35 cellular contexts compared by ENCODE assay signal in genomic region chr11:21476588-21476987, GRCh38.
"Had no signal": no experiment of that assay in that cellular context is flagged by ENCODE, and none has a peak within 500 bp of the region (broad histone marks: within the 10 kb centered on the region; RNA-seq: fewer than 3 reads in every experiment).

No MANE protein-coding gene starts in this region.

- H3K27me3 ChIP-seq: adrenal gland, body of pancreas, colonic mucosa had no signal

- H3K27me3 Mint-ChIP-seq: activated CD4-positive, alpha-beta memory T cell treated with anti-CD3 and anti-CD28 coated beads for 36 hours; activated CD4-positive, alpha-beta T cell treated with anti-CD3 and anti-CD28 coated beads for 36 hours; activated CD4-positive, alpha-beta T cell treated with anti-CD3 and anti-CD28 coated beads, Interleukin-2, amount 10 ng/mL, durations not matched to agents 24 days and 14 days; activated CD8-positive, alpha-beta memory T cell treated with anti-CD3 and anti-CD28 coated beads, Interleukin-2, amount 10 ng/mL, durations not matched to agents 7 days and 5 days; activated naive CD4-positive, alpha-beta T cell treated with anti-CD3 and anti-CD28 coated beads, Interleukin-2, amount 50 U/mL, for 24 hours; activated naive CD8-positive, alpha-beta T cell treated with anti-CD3 and anti-CD28 coated beads for 36 hours; activated naive CD8-positive, alpha-beta T cell treated with anti-CD3 and anti-CD28 coated beads, Interleukin-2, amount 50 U/mL, for 24 hours had no signal

- H3K36me3 Mint-ChIP-seq: activated CD4-positive, alpha-beta memory T cell treated with anti-CD3 and anti-CD28 coated beads for 36 hours; activated CD8-positive, alpha-beta memory T cell treated with anti-CD3 and anti-CD28 coated beads, Interleukin-2, amount 10 ng/mL, durations not matched to agents 7 days and 5 days; activated naive CD4-positive, alpha-beta T cell treated with anti-CD3 and anti-CD28 coated beads, Interleukin-2, amount 50 U/mL, for 24 hours; activated naive CD8-positive, alpha-beta T cell treated with anti-CD3 and anti-CD28 coated beads for 36 hours had no signal

- H3K9me3 Mint-ChIP-seq: activated CD4-positive, alpha-beta T cell treated with anti-CD3 and anti-CD28 coated beads, Interleukin-2, amount 10 ng/mL, durations not matched to agents 24 days and 14 days; activated naive CD8-positive, alpha-beta T cell treated with anti-CD3 and anti-CD28 coated beads for 36 hours; activated T-helper 1 cell treated with anti-CD3 and anti-CD28 coated beads, Interleukin-12 subunit alpha, Interleukin-12 subunit beta, Interleukin-2, Interleukin-4 antibody, amounts not matched to agents 30 ng/mL and 10 ng/mL and 1 ng/mL, durations not matched to agents 14 hours and 24 hours and 36 hours; dendritic cell treated with granulocyte-macrophage colony-stimulating factor and Interleukin-4, amounts not matched to agents 40 ng/mL and 50 ng/mL, for 4 days; endodermal cell had no signal

- ATAC-seq: activated CD4-positive, alpha-beta T cell treated with anti-CD3 and anti-CD28 coated beads for 36 hours; activated CD8-positive, alpha-beta memory T cell treated with anti-CD3 and anti-CD28 coated beads, Interleukin-2, amount 10 ng/mL, durations not matched to agents 7 days and 5 days; activated CD8-positive, alpha-beta T cell treated with anti-CD3 and anti-CD28 coated beads, Interleukin-2, amount 10 ng/mL, durations not matched to agents 7 days and 5 days; activated naive CD8-positive, alpha-beta T cell treated with anti-CD3 and anti-CD28 coated beads, Interleukin-2, amount 50 U/mL, for 24 hours; body of pancreas; esophagus mucosa had no signal

- H3K9me3 ChIP-seq: adrenal gland, body of pancreas, colonic mucosa had no signal

- H3K4me3 Mint-ChIP-seq: activated CD4-positive, alpha-beta memory T cell treated with anti-CD3 and anti-CD28 coated beads for 36 hours; activated CD4-positive, alpha-beta T cell treated with anti-CD3 and anti-CD28 coated beads for 36 hours; activated CD4-positive, alpha-beta T cell treated with anti-CD3 and anti-CD28 coated beads, Interleukin-2, amount 10 ng/mL, durations not matched to agents 24 days and 14 days; activated CD8-positive, alpha-beta memory T cell treated with anti-CD3 and anti-CD28 coated beads, Interleukin-2, amount 10 ng/mL, durations not matched to agents 7 days and 5 days; activated CD8-positive, alpha-beta T cell treated with anti-CD3 and anti-CD28 coated beads, Interleukin-2, amount 10 ng/mL, durations not matched to agents 7 days and 5 days; activated naive CD4-positive, alpha-beta T cell treated with anti-CD3 and anti-CD28 coated beads for 36 hours; activated naive CD4-positive, alpha-beta T cell treated with anti-CD3 and anti-CD28 coated beads, Interleukin-2, amount 50 U/mL, for 24 hours; activated naive CD8-positive, alpha-beta T cell treated with anti-CD3 and anti-CD28 coated beads for 36 hours; activated naive CD8-positive, alpha-beta T cell treated with anti-CD3 and anti-CD28 coated beads, Interleukin-2, amount 50 U/mL, for 24 hours; activated T-helper 1 cell treated with anti-CD3 and anti-CD28 coated beads, Interleukin-12 subunit alpha, Interleukin-12 subunit beta, Interleukin-2, Interleukin-4 antibody, amounts not matched to agents 30 ng/mL and 10 ng/mL and 1 ng/mL, durations not matched to agents 14 hours and 24 hours and 36 hours; dendritic cell treated with granulocyte-macrophage colony-stimulating factor and Interleukin-4, amounts not matched to agents 40 ng/mL and 50 ng/mL, for 4 days; endodermal cell; T-helper 2 cell treated with Interferon-gamma antibody and Interleukin-4, amounts not matched to agents 5 μg/mL and 100 μg/mL, for 36 hours had no signal

- FAIRE-seq: frontal cortex had no signal

- H3K4me1 ChIP-seq: adrenal gland, body of pancreas, colonic mucosa had no signal

- H3K36me3 ChIP-seq: adrenal gland, colonic mucosa, WERI-Rb-1 had no signal

- H3K4me1 Mint-ChIP-seq: activated CD4-positive, alpha-beta T cell treated with anti-CD3 and anti-CD28 coated beads for 36 hours; activated CD4-positive, alpha-beta T cell treated with anti-CD3 and anti-CD28 coated beads, Interleukin-2, amount 10 ng/mL, durations not matched to agents 24 days and 14 days; activated CD8-positive, alpha-beta memory T cell treated with anti-CD3 and anti-CD28 coated beads, Interleukin-2, amount 10 ng/mL, durations not matched to agents 7 days and 5 days; activated naive CD4-positive, alpha-beta T cell treated with anti-CD3 and anti-CD28 coated beads, Interleukin-2, amount 50 U/mL, for 24 hours; activated naive CD8-positive, alpha-beta T cell treated with anti-CD3 and anti-CD28 coated beads for 36 hours; activated naive CD8-positive, alpha-beta T cell treated with anti-CD3 and anti-CD28 coated beads, Interleukin-2, amount 50 U/mL, for 24 hours had no signal

- DNase-seq: activated CD4-positive, alpha-beta memory T cell treated with anti-CD3 and anti-CD28 coated beads for 36 hours; activated CD4-positive, alpha-beta T cell treated with anti-CD3 and anti-CD28 coated beads for 36 hours; activated CD4-positive, alpha-beta T cell treated with anti-CD3 and anti-CD28 coated beads, Interleukin-2, amount 10 ng/mL, durations not matched to agents 24 days and 14 days; activated CD4-positive, CD25-positive, alpha-beta regulatory T cell; activated CD4-positive, CD25-positive, alpha-beta regulatory T cell treated with anti-CD3 and anti-CD28 coated beads, Interleukin-2, amount 50 U/mL, for 72 hours; activated CD8-positive, alpha-beta memory T cell treated with anti-CD3 and anti-CD28 coated beads, Interleukin-2, amount 10 ng/mL, durations not matched to agents 7 days and 5 days; activated CD8-positive, alpha-beta memory T cell treated with anti-CD3 and anti-CD28 coated beads, Interleukin-2, amount 50 U/mL, for 4 hours; activated CD8-positive, alpha-beta T cell treated with anti-CD3 and anti-CD28 coated beads, Interleukin-2, amount 10 ng/mL, durations not matched to agents 7 days and 5 days; activated effector memory CD4-positive, alpha-beta T cell treated with anti-CD3 and anti-CD28 coated beads, Interleukin-2, amount 50 U/mL, for 16 hours; activated naive CD4-positive, alpha-beta T cell treated with anti-CD3 and anti-CD28 coated beads for 36 hours; activated naive CD8-positive, alpha-beta T cell treated with anti-CD3 and anti-CD28 coated beads for 36 hours; activated naive CD8-positive, alpha-beta T cell treated with anti-CD3 and anti-CD28 coated beads, Interleukin-2, amount 50 U/mL, for 24 hours; activated T-cell treated with anti-CD3 and anti-CD28 coated beads, Interleukin-2, amount 50 U/mL, for 1 hour; activated T-cell treated with anti-CD3 and anti-CD28 coated beads, Interleukin-2, amount 50 U/mL, for 48 hours; adrenal gland; amygdala; aorta; body of pancreas; caudate nucleus; colonic mucosa; dorsolateral prefrontal cortex; effector memory CD4-positive, alpha-beta T cell; foreskin fibroblast; head of caudate nucleus; hippocampal formation; T1000; WERI-Rb-1 had no signal

- H3K4me3 ChIP-seq: adrenal gland, body of pancreas, colonic mucosa, dorsolateral prefrontal cortex had no signal

- H3K27ac Mint-ChIP-seq: activated CD4-positive, alpha-beta memory T cell treated with anti-CD3 and anti-CD28 coated beads for 36 hours; activated CD4-positive, alpha-beta T cell treated with anti-CD3 and anti-CD28 coated beads for 36 hours; activated CD4-positive, alpha-beta T cell treated with anti-CD3 and anti-CD28 coated beads, Interleukin-2, amount 10 ng/mL, durations not matched to agents 24 days and 14 days; activated CD8-positive, alpha-beta memory T cell treated with anti-CD3 and anti-CD28 coated beads, Interleukin-2, amount 10 ng/mL, durations not matched to agents 7 days and 5 days; activated CD8-positive, alpha-beta T cell treated with anti-CD3 and anti-CD28 coated beads, Interleukin-2, amount 10 ng/mL, durations not matched to agents 7 days and 5 days; activated naive CD4-positive, alpha-beta T cell treated with anti-CD3 and anti-CD28 coated beads for 36 hours; activated naive CD4-positive, alpha-beta T cell treated with anti-CD3 and anti-CD28 coated beads, Interleukin-2, amount 50 U/mL, for 24 hours; activated naive CD8-positive, alpha-beta T cell treated with anti-CD3 and anti-CD28 coated beads for 36 hours; activated naive CD8-positive, alpha-beta T cell treated with anti-CD3 and anti-CD28 coated beads, Interleukin-2, amount 50 U/mL, for 24 hours; activated T-helper 1 cell treated with anti-CD3 and anti-CD28 coated beads, Interleukin-12 subunit alpha, Interleukin-12 subunit beta, Interleukin-2, Interleukin-4 antibody, amounts not matched to agents 30 ng/mL and 10 ng/mL and 1 ng/mL, durations not matched to agents 14 hours and 24 hours and 36 hours; activated T-helper 2 cell treated with anti-CD3 and anti-CD28 coated beads, Interferon-gamma antibody, Interleukin-2, Interleukin-4, amounts not matched to agents 10 μg/mL and 5 μg/mL and 100 μg/mL, durations not matched to agents 14 hours and 24 hours and 36 hours; dendritic cell treated with granulocyte-macrophage colony-stimulating factor and Interleukin-4, amounts not matched to agents 40 ng/mL and 50 ng/mL, for 4 days; endodermal cell; T-helper 2 cell treated with Interferon-gamma antibody and Interleukin-4, amounts not matched to agents 5 μg/mL and 100 μg/mL, for 36 hours had no signal

- H3K27ac ChIP-seq: adrenal gland, body of pancreas, colonic mucosa, dorsolateral prefrontal cortex, WERI-Rb-1 had no signal
